Comparison of ENCODE assay signal across 11 cellular contexts in the genomic region with DNA sequence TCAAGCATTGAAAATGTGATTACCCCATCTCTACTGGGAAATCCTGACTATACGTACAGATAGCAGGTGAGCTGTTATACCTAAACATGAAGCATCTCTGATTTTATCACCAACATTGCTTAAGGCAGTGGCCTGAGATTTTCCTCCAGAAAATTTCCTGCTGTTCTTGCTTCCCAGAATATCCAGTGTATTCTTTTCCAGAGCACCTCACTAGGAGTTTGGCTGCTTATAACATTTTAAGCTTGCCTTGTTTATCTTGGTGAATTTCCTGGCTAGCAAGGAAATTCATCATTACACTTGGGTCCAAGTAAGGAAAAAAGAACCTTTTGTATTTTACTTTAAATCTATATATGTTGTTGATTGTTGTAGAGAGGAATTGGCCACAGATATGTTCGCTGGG.
DNase-seq lines count a peak whose midpoint lies in the region; TF ChIP-seq lines count a peak whose summit lies in the region.
"Had no signal": no experiment of that assay in that cellular context is flagged by ENCODE, and none has a peak within 500 bp of the region (broad histone marks: within the 10 kb centered on the region; RNA-seq: fewer than 3 reads in every experiment).

No MANE protein-coding gene starts in this region.

- TF ChIP-seq CTCF in brain (conservative IDR thresholded peaks at IDR 0.05) (no peak), mesothelial cell of epicardium (IDR thresholded peaks at IDR 0.05; ENCODE audit: unreplicated experiment) (no peak), tibial nerve (IDR thresholded peaks at IDR 0.05) (no peak)

- H3K9me3 ChIP-seq in tibial nerve, result no peaks in the 10 kb centered on the region

- TF ChIP-seq POLR2A in tibial nerve (IDR thresholded peaks at IDR 0.05), result no peak

- H3K4me1 Mint-ChIP-seq in activated naive CD4-positive, alpha-beta T cell treated with anti-CD3 and anti-CD28 coated beads, Interleukin-2, amount 10 ng/mL, durations not matched to agents 7 days and 5 days, result peaks cover 43% of the 10 kb centered on the region
- peaks cover 34% of the 10 kb centered on the region for H3K4me1 Mint-ChIP-seq in activated naive CD4-positive, alpha-beta T cell treated with anti-CD3 and anti-CD28 coated beads for 36 hours (ENCODE audit: low read depth)
- H3K4me1 Mint-ChIP-seq in brain (peaks cover 35% of the 10 kb centered on the region), mesothelial cell of epicardium (peaks cover 10% of the 10 kb centered on the region)

- peaks cover 0 to 38% (median 0%) of the 10 kb centered on the region in 4 donors for H3K4me1 ChIP-seq in tibial nerve

- H3K36me3 Mint-ChIP-seq in activated naive CD4-positive, alpha-beta T cell treated with anti-CD3 and anti-CD28 coated beads, Interleukin-2, amount 10 ng/mL, durations not matched to agents 7 days and 5 days, result peaks cover 23% of the 10 kb centered on the region
- H3K36me3 Mint-ChIP-seq in activated naive CD4-positive, alpha-beta T cell treated with anti-CD3 and anti-CD28 coated beads for 36 hours (ENCODE audit: low read depth), result peaks cover 3% of the 10 kb centered on the region
- peaks cover 28% of the 10 kb centered on the region for H3K36me3 Mint-ChIP-seq in brain
- peaks cover 9% of the 10 kb centered on the region for H3K36me3 Mint-ChIP-seq in mesothelial cell of epicardium

- no peaks in the 10 kb centered on the region for H3K27me3 ChIP-seq in tibial nerve

- 54 to 78% methylated on average over 2 of the region's 2 CpGs for WGBS in tibial nerve, 2 donors

- H3K27ac Mint-ChIP-seq in activated naive CD4-positive, alpha-beta T cell treated with anti-CD3 and anti-CD28 coated beads, Interleukin-2, amount 10 ng/mL, durations not matched to agents 7 days and 5 days, result peak overlapping the region; percentile 90
- H3K27ac Mint-ChIP-seq in activated naive CD4-positive, alpha-beta T cell treated with anti-CD3 and anti-CD28 coated beads for 36 hours, result no peak overlapping the region
- H3K27ac Mint-ChIP-seq in brain, result peak overlapping the region in 3 of 5 experiments; percentile 72 to 82 (median 75)
- peak overlapping the region; percentile 35 for H3K27ac Mint-ChIP-seq in mesothelial cell of epicardium

- H3K9me3 Mint-ChIP-seq in activated naive CD4-positive, alpha-beta T cell treated with anti-CD3 and anti-CD28 coated beads, Interleukin-2, amount 10 ng/mL, durations not matched to agents 7 days and 5 days, result no peaks in the 10 kb centered on the region
- H3K9me3 Mint-ChIP-seq in activated naive CD4-positive, alpha-beta T cell treated with anti-CD3 and anti-CD28 coated beads for 36 hours, result no peaks in the 10 kb centered on the region
- no peaks in the 10 kb centered on the region for H3K9me3 Mint-ChIP-seq in brain
- H3K9me3 Mint-ChIP-seq in mesothelial cell of epicardium, result peaks cover 12% of the 10 kb centered on the region
- H3K9me3 Mint-ChIP-seq: activated naive CD8-positive, alpha-beta T cell treated with anti-CD3 and anti-CD28 coated beads for 36 hours; HFFc6 had no signal

- no peak for TF ChIP-seq EP300 in tibial nerve (IDR thresholded peaks at IDR 0.05)

- peak overlapping the region in 3 of 4 donors; percentile 67 to 83 (median 73) for H3K27ac ChIP-seq in tibial nerve

- no peak overlapping the region for H3K4me3 Mint-ChIP-seq in activated naive CD4-positive, alpha-beta T cell treated with anti-CD3 and anti-CD28 coated beads, Interleukin-2, amount 10 ng/mL, durations not matched to agents 7 days and 5 days
- H3K4me3 Mint-ChIP-seq in activated naive CD4-positive, alpha-beta T cell treated with anti-CD3 and anti-CD28 coated beads for 36 hours, result no peak overlapping the region
- H3K4me3 Mint-ChIP-seq in brain (no peak overlapping the region), mesothelial cell of epicardium (no peak overlapping the region)
- H3K4me3 Mint-ChIP-seq: activated naive CD8-positive, alpha-beta T cell treated with anti-CD3 and anti-CD28 coated beads for 36 hours had no signal

- DNase-seq in activated naive CD4-positive, alpha-beta T cell treated with anti-CD3 and anti-CD28 coated beads, Interleukin-2, amount 10 ng/mL, durations not matched to agents 7 days and 5 days, result no peak
- DNase-seq in activated naive CD4-positive, alpha-beta T cell treated with anti-CD3 and anti-CD28 coated beads for 36 hours, result no peak
- DNase-seq in mesothelial cell of epicardium (ENCODE audit: low spot score in 2 of 2, unreplicated experiment in 2 of 2) (no peak), tibial nerve (ENCODE audit: low spot score in 2 of 2) (no peak), HEK293T (ENCODE audit: extremely low spot score) (no peak), OCI-M2 (lab: John Stamatoyannopoulos, UW; ENCODE audit: unreplicated experiment) (no peak)
- DNase-seq in activated CD4-positive, CD25-positive, alpha-beta regulatory T cell (lab: John Stamatoyannopoulos, UW), result no peak
- DNase-seq: activated naive CD8-positive, alpha-beta T cell treated with anti-CD3 and anti-CD28 coated beads for 36 hours; effector CD8-positive, alpha-beta T cell had no signal

- H3K36me3 ChIP-seq in tibial nerve, result peaks cover 0 to 14% (median 0%) of the 10 kb centered on the region in 3 donors

- CTCF ChIA-PET in activated naive CD4-positive, alpha-beta T cell treated with anti-CD3 and anti-CD28 coated beads, Interleukin-2, amount 10 ng/mL, durations not matched to agents 7 days and 5 days (lab: Charles Lee), result interaction anchor here (0.6 to 2.7 kb wide), 4 partner anchors 28 to 81 kb away, joined by 4 to 12 read pairs (median 8); no protein-coding TSS in a partner anchor
- CTCF ChIA-PET in activated naive CD4-positive, alpha-beta T cell treated with anti-CD3 and anti-CD28 coated beads for 36 hours (lab: Charles Lee), result interaction anchor here (0.8 to 2.5 kb wide), 7 partner anchors 12 to 87 kb away, joined by 3 to 13 read pairs (median 4); no protein-coding TSS in a partner anchor
- CTCF ChIA-PET in HEK293T (lab: Yijun Ruan, JAX), result no interaction called here

- intact Hi-C loops in activated naive CD4-positive, alpha-beta T cell treated with anti-CD3 and anti-CD28 coated beads for 36 hours (cut with micrococcal nuclease), result loop anchor here (1.0 to 2.0 kb wide), 4 partner anchors 14 to 73 kb away; no protein-coding TSS in a partner anchor

- no peak overlapping the region for H3K4me3 ChIP-seq in tibial nerve

- no peaks in the 10 kb centered on the region for H3K27me3 Mint-ChIP-seq in activated naive CD4-positive, alpha-beta T cell treated with anti-CD3 and anti-CD28 coated beads, Interleukin-2, amount 10 ng/mL, durations not matched to agents 7 days and 5 days
- H3K27me3 Mint-ChIP-seq in activated naive CD4-positive, alpha-beta T cell treated with anti-CD3 and anti-CD28 coated beads for 36 hours (ENCODE audit: low read depth), result no peaks in the 10 kb centered on the region
- H3K27me3 Mint-ChIP-seq in brain (peaks cover 7% of the 10 kb centered on the region), mesothelial cell of epicardium (ENCODE audit: low read depth) (no peaks in the 10 kb centered on the region)
- H3K27me3 Mint-ChIP-seq: activated naive CD8-positive, alpha-beta T cell treated with anti-CD3 and anti-CD28 coated beads for 36 hours had no signal

- POLR2A ChIA-PET in HEK293T (lab: Yijun Ruan, JAX), result no interaction called here

TF ChIP-seq in HEK293T, 16 proteins besides CTCF, POLR2A, EP300 and RAD21:
- no peak for TF ChIP-seq SP1 (IDR thresholded peaks at IDR 0.05)
- TF ChIP-seq BHLHE40 (IDR thresholded peaks at IDR 0.05; ENCODE audit: borderline replicate concordance), result no peak
- no peak for TF ChIP-seq FOXK2 (IDR thresholded peaks at IDR 0.05)
- no peak for TF ChIP-seq PKNOX1 (IDR thresholded peaks at IDR 0.05)
- no peak for TF ChIP-seq ZNF384 (IDR thresholded peaks at IDR 0.05)
- no peak for TF ChIP-seq NFRKB (IDR thresholded peaks at IDR 0.05)
- TF ChIP-seq ELF4 (IDR thresholded peaks at IDR 0.05), result no peak
- no peak for TF ChIP-seq ARNT (IDR thresholded peaks at IDR 0.05)
- no peak for TF ChIP-seq FOXA1 (IDR thresholded peaks at IDR 0.05)
- TF ChIP-seq SUZ12 (IDR thresholded peaks at IDR 0.05), result no peak
- TF ChIP-seq L3MBTL2 (conservative IDR thresholded peaks at IDR 0.05), result no peak
